Comparison of ENCODE assay signal across 17 cellular contexts in genomic region chr12:72323881-72324280, GRCh38. TPM values are rescaled to one million over a fixed set of nuclear protein-coding genes. Genes with fewer than 3 reads are reported as not detected.
"Had no signal": no experiment of that assay in that cellular context is flagged by ENCODE, and none has a peak within 500 bp of the region (broad histone marks: within the 10 kb centered on the region; RNA-seq: fewer than 3 reads in every experiment).

No MANE protein-coding gene starts in this region.

- H3K4me3 ChIP-seq: heart left ventricle, left ventricle myocardium inferior, pancreas, stomach, uterus had no signal

- DNase-seq: activated CD4-positive, alpha-beta T cell treated with anti-CD3 and anti-CD28 coated beads, Interleukin-2, amount 10 ng/mL, durations not matched to agents 24 days and 14 days; activated T-cell treated with anti-CD3 and anti-CD28 coated beads for 4 hours; amniotic stem cell; brain microvascular endothelial cell; cerebellar nuclear complex; dermis blood vessel endothelial cell; erythroblast; heart left ventricle; islet precursor cell; left ventricle myocardium inferior; pancreas; small intestine; stomach; uterus had no signal

- ATAC-seq: heart left ventricle, pancreas, WTC11 had no signal

RNA-seq across cellular contexts. Expression of gene TRHDE, which starts 51.7 kb away (rescaled TPM):
- total RNA-seq: activated CD4-positive, alpha-beta T cell treated with anti-CD3 and anti-CD28 coated beads, Interleukin-2, amount 10 ng/mL, durations not matched to agents 24 days and 14 days; activated CD8-positive, alpha-beta memory T cell treated with anti-CD3 and anti-CD28 coated beads for 36 hours; activated T-helper 2 cell treated with anti-CD3 and anti-CD28 coated beads, Interferon-gamma antibody, Interleukin-2, Interleukin-4, amounts not matched to agents 10 μg/mL and 5 μg/mL and 100 μg/mL, durations not matched to agents 14 hours and 24 hours and 36 hours had no signal
